In the genomic region with DNA sequence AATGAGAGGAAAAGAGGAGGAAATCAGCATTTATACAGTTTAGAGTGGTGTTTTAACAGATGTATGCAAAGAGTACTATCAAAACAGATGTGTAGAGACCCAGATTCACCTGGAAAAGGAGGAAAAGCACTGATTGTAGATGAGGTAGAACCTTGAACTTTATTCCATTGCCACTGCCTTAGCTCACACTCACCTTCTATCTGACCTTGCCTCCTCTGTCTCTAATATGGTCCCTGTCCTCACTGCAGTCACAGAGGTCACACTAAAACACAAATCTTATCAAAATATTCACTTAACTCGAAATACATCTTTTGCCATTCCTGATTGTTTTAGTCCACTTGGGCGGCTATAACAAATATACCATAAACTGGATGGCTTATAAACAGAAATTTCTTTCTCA, we compare ENCODE assay signal across 17 cellular contexts. TPM values are rescaled to one million over a fixed set of nuclear protein-coding genes. Genes with fewer than 3 reads are reported as not detected.
DNase-seq lines count a peak whose midpoint lies in the region; ATAC-seq, FAIRE-seq and TF ChIP-seq lines count a peak whose summit lies in the region.
"Had no signal": no experiment of that assay in that cellular context is flagged by ENCODE, and none has a peak within 500 bp of the region (broad histone marks: within the 10 kb centered on the region; RNA-seq: fewer than 3 reads in every experiment).

No MANE protein-coding gene starts in this region.

- no peak for ATAC-seq in activated CD8-positive, alpha-beta T cell treated with anti-CD3 and anti-CD28 coated beads for 36 hours
- ATAC-seq in activated CD8-positive, alpha-beta T cell treated with anti-CD3 and anti-CD28 coated beads, Interleukin-2, amount 10 ng/mL, durations not matched to agents 7 days and 5 days = no peak

- peaks cover 7% of the 10 kb centered on the region for H3K9me3 Mint-ChIP-seq in activated CD8-positive, alpha-beta T cell treated with anti-CD3 and anti-CD28 coated beads for 36 hours
- peaks cover 9% of the 10 kb centered on the region for H3K9me3 Mint-ChIP-seq in activated CD8-positive, alpha-beta T cell treated with anti-CD3 and anti-CD28 coated beads, Interleukin-2, amount 10 ng/mL, durations not matched to agents 7 days and 5 days (ENCODE audit: insufficient read depth)
- peaks cover 0 to 2% (median 0%) of the 10 kb centered on the region in 5 donors for H3K9me3 Mint-ChIP-seq in CD8-positive, alpha-beta memory T cell
- peaks cover 8% of the 10 kb centered on the region for H3K9me3 Mint-ChIP-seq in dendritic cell treated with granulocyte-macrophage colony-stimulating factor and Interleukin-4, amounts not matched to agents 40 ng/mL and 50 ng/mL, for 4 days
- H3K9me3 Mint-ChIP-seq in activated T-helper 2 cell treated with anti-CD3 and anti-CD28 coated beads, Interferon-gamma antibody, Interleukin-2, Interleukin-4, amounts not matched to agents 10 μg/mL and 5 μg/mL and 100 μg/mL, durations not matched to agents 14 hours and 24 hours and 36 hours = peaks cover 10% of the 10 kb centered on the region

- no peak for DNase-seq in activated CD8-positive, alpha-beta T cell treated with anti-CD3 and anti-CD28 coated beads for 36 hours
- no peak for DNase-seq in activated CD8-positive, alpha-beta T cell treated with anti-CD3 and anti-CD28 coated beads, Interleukin-2, amount 10 ng/mL, durations not matched to agents 7 days and 5 days
- DNase-seq in CD8-positive, alpha-beta memory T cell = no peak
- DNase-seq in D721Med (ENCODE audit: insufficient read length, low spot score) (no peak), HuH-7.5 (ENCODE audit: low spot score) (no peak)
- no peak for DNase-seq in activated T-helper 2 cell treated with anti-CD3 and anti-CD28 coated beads, Interferon-gamma antibody, Interleukin-2, Interleukin-4, amounts not matched to agents 10 μg/mL and 5 μg/mL and 100 μg/mL, durations not matched to agents 14 hours and 24 hours and 36 hours (ENCODE audit: low spot score)
- DNase-seq: 8988T, DMS79, NCI-H1105, NCI-H2081, NCI-H510A, NCI-H748 treated with DMSO at 0.1 percent for 48 hours, OCI-M1, SIG-M5 had no signal

- no peaks in the 10 kb centered on the region for H3K9me3 ChIP-seq in CD8-positive, alpha-beta memory T cell (ENCODE audit: low read length)
- H3K9me3 ChIP-seq in neutrophil = no peaks in the 10 kb centered on the region

- POLR2A ChIA-PET in activated CD8-positive, alpha-beta T cell treated with anti-CD3 and anti-CD28 coated beads for 36 hours (lab: Charles Lee) = no interaction called here
- POLR2A ChIA-PET in activated CD8-positive, alpha-beta T cell treated with anti-CD3 and anti-CD28 coated beads, Interleukin-2, amount 10 ng/mL, durations not matched to agents 7 days and 5 days (lab: Charles Lee) = no interaction called here
- POLR2A ChIA-PET in CD8-positive, alpha-beta memory T cell (lab: Charles Lee) = no interaction called here

- H3K27ac Mint-ChIP-seq in activated CD8-positive, alpha-beta T cell treated with anti-CD3 and anti-CD28 coated beads for 36 hours = peak overlapping the region; percentile 89
- no peak overlapping the region for H3K27ac Mint-ChIP-seq in activated CD8-positive, alpha-beta T cell treated with anti-CD3 and anti-CD28 coated beads, Interleukin-2, amount 10 ng/mL, durations not matched to agents 7 days and 5 days
- H3K27ac Mint-ChIP-seq in CD8-positive, alpha-beta memory T cell = peak overlapping the region in 6 of 8 donors; percentile 12 to 98 (median 80)
- peak overlapping the region; percentile 24 for H3K27ac Mint-ChIP-seq in dendritic cell treated with granulocyte-macrophage colony-stimulating factor and Interleukin-4, amounts not matched to agents 40 ng/mL and 50 ng/mL, for 4 days
- H3K27ac Mint-ChIP-seq in activated T-helper 2 cell treated with anti-CD3 and anti-CD28 coated beads, Interferon-gamma antibody, Interleukin-2, Interleukin-4, amounts not matched to agents 10 μg/mL and 5 μg/mL and 100 μg/mL, durations not matched to agents 14 hours and 24 hours and 36 hours = no peak overlapping the region

- no peak for FAIRE-seq in D721Med (lab: Jason Lieb, UNC)
- FAIRE-seq: H1 had no signal

- H3K27me3 ChIP-seq in CD8-positive, alpha-beta memory T cell (ENCODE audit: insufficient read depth, low read length, poor library complexity, severe bottlenecking) = no peaks in the 10 kb centered on the region
- no peaks in the 10 kb centered on the region for H3K27me3 ChIP-seq in neutrophil

- CTCF ChIA-PET in activated CD8-positive, alpha-beta T cell treated with anti-CD3 and anti-CD28 coated beads for 36 hours (lab: Charles Lee) = no interaction called here
- CTCF ChIA-PET in activated CD8-positive, alpha-beta T cell treated with anti-CD3 and anti-CD28 coated beads, Interleukin-2, amount 10 ng/mL, durations not matched to agents 7 days and 5 days (lab: Charles Lee) = no interaction called here
- CTCF ChIA-PET in CD8-positive, alpha-beta memory T cell (lab: Charles Lee) = no interaction called here

- intact Hi-C loops in activated CD8-positive, alpha-beta T cell treated with anti-CD3 and anti-CD28 coated beads for 36 hours (cut with micrococcal nuclease) = no loop called here
- intact Hi-C loops in dendritic cell treated with granulocyte-macrophage colony-stimulating factor and Interleukin-4, amounts not matched to agents 40 ng/mL and 50 ng/mL, for 4 days (cut with micrococcal nuclease) = no loop called here
- intact Hi-C loops in activated T-helper 2 cell treated with anti-CD3 and anti-CD28 coated beads, Interferon-gamma antibody, Interleukin-2, Interleukin-4, amounts not matched to agents 10 μg/mL and 5 μg/mL and 100 μg/mL, durations not matched to agents 14 hours and 24 hours and 36 hours (cut with micrococcal nuclease) = no loop called here

- H3K27me3 Mint-ChIP-seq in activated CD8-positive, alpha-beta T cell treated with anti-CD3 and anti-CD28 coated beads for 36 hours = no peaks in the 10 kb centered on the region
- no peaks in the 10 kb centered on the region for H3K27me3 Mint-ChIP-seq in activated CD8-positive, alpha-beta T cell treated with anti-CD3 and anti-CD28 coated beads, Interleukin-2, amount 10 ng/mL, durations not matched to agents 7 days and 5 days (ENCODE audit: low read depth)
- H3K27me3 Mint-ChIP-seq in CD8-positive, alpha-beta memory T cell = no peaks in the 10 kb centered on the region
- H3K27me3 Mint-ChIP-seq in dendritic cell treated with granulocyte-macrophage colony-stimulating factor and Interleukin-4, amounts not matched to agents 40 ng/mL and 50 ng/mL, for 4 days = no peaks in the 10 kb centered on the region
- H3K27me3 Mint-ChIP-seq in activated T-helper 2 cell treated with anti-CD3 and anti-CD28 coated beads, Interferon-gamma antibody, Interleukin-2, Interleukin-4, amounts not matched to agents 10 μg/mL and 5 μg/mL and 100 μg/mL, durations not matched to agents 14 hours and 24 hours and 36 hours (ENCODE audit: low read depth) = no peaks in the 10 kb centered on the region

- H3K36me3 ChIP-seq in CD8-positive, alpha-beta memory T cell (ENCODE audit: insufficient read depth, low read length) = no peaks in the 10 kb centered on the region
- peaks cover under 1% of the 10 kb centered on the region for H3K36me3 ChIP-seq in neutrophil

- H3K4me3 Mint-ChIP-seq in activated CD8-positive, alpha-beta T cell treated with anti-CD3 and anti-CD28 coated beads for 36 hours = no peak overlapping the region
- no peak overlapping the region for H3K4me3 Mint-ChIP-seq in activated CD8-positive, alpha-beta T cell treated with anti-CD3 and anti-CD28 coated beads, Interleukin-2, amount 10 ng/mL, durations not matched to agents 7 days and 5 days
- H3K4me3 Mint-ChIP-seq in CD8-positive, alpha-beta memory T cell = peak overlapping the region in 1 of 7 donors; percentile 19
- H3K4me3 Mint-ChIP-seq in dendritic cell treated with granulocyte-macrophage colony-stimulating factor and Interleukin-4, amounts not matched to agents 40 ng/mL and 50 ng/mL, for 4 days = no peak overlapping the region
- H3K4me3 Mint-ChIP-seq in activated T-helper 2 cell treated with anti-CD3 and anti-CD28 coated beads, Interferon-gamma antibody, Interleukin-2, Interleukin-4, amounts not matched to agents 10 μg/mL and 5 μg/mL and 100 μg/mL, durations not matched to agents 14 hours and 24 hours and 36 hours (ENCODE audit: low read depth) = no peak overlapping the region

- peaks cover 48% of the 10 kb centered on the region for H3K4me1 Mint-ChIP-seq in activated CD8-positive, alpha-beta T cell treated with anti-CD3 and anti-CD28 coated beads for 36 hours (ENCODE audit: low read depth)
- H3K4me1 Mint-ChIP-seq in activated CD8-positive, alpha-beta T cell treated with anti-CD3 and anti-CD28 coated beads, Interleukin-2, amount 10 ng/mL, durations not matched to agents 7 days and 5 days (ENCODE audit: low read depth) = peaks cover 28% of the 10 kb centered on the region
- peaks cover 36 to 65% (median 48%) of the 10 kb centered on the region in 3 donors for H3K4me1 Mint-ChIP-seq in CD8-positive, alpha-beta memory T cell
- peaks cover 20% of the 10 kb centered on the region for H3K4me1 Mint-ChIP-seq in dendritic cell treated with granulocyte-macrophage colony-stimulating factor and Interleukin-4, amounts not matched to agents 40 ng/mL and 50 ng/mL, for 4 days (ENCODE audit: low read depth)
- peaks cover 38% of the 10 kb centered on the region for H3K4me1 Mint-ChIP-seq in activated T-helper 2 cell treated with anti-CD3 and anti-CD28 coated beads, Interferon-gamma antibody, Interleukin-2, Interleukin-4, amounts not matched to agents 10 μg/mL and 5 μg/mL and 100 μg/mL, durations not matched to agents 14 hours and 24 hours and 36 hours (ENCODE audit: low read depth)

- no peak for TF ChIP-seq CTCF in activated CD8-positive, alpha-beta T cell treated with anti-CD3 and anti-CD28 coated beads for 36 hours (IDR thresholded peaks at IDR 0.05)
- TF ChIP-seq CTCF in neutrophil (IDR thresholded peaks at IDR 0.05) (no peak), D721Med (IDR thresholded peaks at IDR 0.05; ENCODE audit: insufficient read depth, missing control alignments) (no peak)

- H3K4me3 ChIP-seq in CD8-positive, alpha-beta memory T cell (ENCODE audit: low read length) = no peak overlapping the region
- H3K4me3 ChIP-seq in neutrophil (ENCODE audit: low read depth in 1 of 2, low read length in 1 of 2) = no peak overlapping the region

- H3K4me1 ChIP-seq in CD8-positive, alpha-beta memory T cell (ENCODE audit: insufficient read depth, low read length) = peaks cover 30% of the 10 kb centered on the region
- H3K4me1 ChIP-seq in neutrophil (ENCODE audit: control insufficient read depth in 1 of 2, insufficient read depth in 1 of 2, low read depth in 1 of 2, low read length in 1 of 2) = peaks cover 24 to 26% of the 10 kb centered on the region in 2 experiments

- no peak overlapping the region for H3K27ac ChIP-seq in CD8-positive, alpha-beta memory T cell (ENCODE audit: low read depth, low read length)
- H3K27ac ChIP-seq in neutrophil = peak overlapping the region; percentile 80

- H3K36me3 Mint-ChIP-seq in activated CD8-positive, alpha-beta T cell treated with anti-CD3 and anti-CD28 coated beads for 36 hours (ENCODE audit: low read depth) = peaks cover 19% of the 10 kb centered on the region
- H3K36me3 Mint-ChIP-seq in activated CD8-positive, alpha-beta T cell treated with anti-CD3 and anti-CD28 coated beads, Interleukin-2, amount 10 ng/mL, durations not matched to agents 7 days and 5 days (ENCODE audit: low read depth) = peaks cover 24% of the 10 kb centered on the region
- peaks cover 5 to 7% (median 6%) of the 10 kb centered on the region in 3 donors for H3K36me3 Mint-ChIP-seq in CD8-positive, alpha-beta memory T cell
- H3K36me3 Mint-ChIP-seq in dendritic cell treated with granulocyte-macrophage colony-stimulating factor and Interleukin-4, amounts not matched to agents 40 ng/mL and 50 ng/mL, for 4 days (ENCODE audit: low read depth) = peaks cover 7% of the 10 kb centered on the region
- peaks cover 27% of the 10 kb centered on the region for H3K36me3 Mint-ChIP-seq in activated T-helper 2 cell treated with anti-CD3 and anti-CD28 coated beads, Interferon-gamma antibody, Interleukin-2, Interleukin-4, amounts not matched to agents 10 μg/mL and 5 μg/mL and 100 μg/mL, durations not matched to agents 14 hours and 24 hours and 36 hours (ENCODE audit: low read depth)

RNA-seq across cellular contexts. Expression of gene GIN1, which starts 7.0 kb away (rescaled TPM):
- 10 to 100 TPM in 1 of 2 experiments, 1 to 10 TPM in 1; 9.8 to 11.7 TPM for total RNA-seq in activated CD8-positive, alpha-beta T cell treated with anti-CD3 and anti-CD28 coated beads for 36 hours
- total RNA-seq in activated CD8-positive, alpha-beta T cell treated with anti-CD3 and anti-CD28 coated beads, Interleukin-2, amount 10 ng/mL, durations not matched to agents 7 days and 5 days = 10 to 100 TPM in 1 of 2 experiments, 1 to 10 TPM in 1; 7.5 to 14.9 TPM
- 1 to 10 TPM; 8.6 to 9.3 TPM for total RNA-seq in CD8-positive, alpha-beta memory T cell
- 10.4 TPM for polyA plus RNA-seq in CD8-positive, alpha-beta memory T cell
- total RNA-seq in activated T-helper 2 cell treated with anti-CD3 and anti-CD28 coated beads, Interferon-gamma antibody, Interleukin-2, Interleukin-4, amounts not matched to agents 10 μg/mL and 5 μg/mL and 100 μg/mL, durations not matched to agents 14 hours and 24 hours and 36 hours = 7.0 and 8.8 TPM in 2 replicates

RNA-seq across cellular contexts. Expression of gene PPIP5K2, which starts 7.2 kb away (rescaled TPM):
- total RNA-seq in activated CD8-positive, alpha-beta T cell treated with anti-CD3 and anti-CD28 coated beads for 36 hours = 10 to 100 TPM; 50.5 to 59.5 TPM
- 10 to 100 TPM; 65.7 to 68.2 TPM for total RNA-seq in activated CD8-positive, alpha-beta T cell treated with anti-CD3 and anti-CD28 coated beads, Interleukin-2, amount 10 ng/mL, durations not matched to agents 7 days and 5 days
- total RNA-seq in CD8-positive, alpha-beta memory T cell = 10 to 100 TPM; 55.7 to 63.6 TPM
- polyA plus RNA-seq in CD8-positive, alpha-beta memory T cell = 22.9 TPM
- 44.1 and 52.5 TPM in 2 replicates for total RNA-seq in activated T-helper 2 cell treated with anti-CD3 and anti-CD28 coated beads, Interferon-gamma antibody, Interleukin-2, Interleukin-4, amounts not matched to agents 10 μg/mL and 5 μg/mL and 100 μg/mL, durations not matched to agents 14 hours and 24 hours and 36 hours

Comparison
In these comparisons a context has a peak if more than half of its experiments do, and no peak if none do; other contexts are left out.
1. H3K27ac Mint-ChIP-seq: peak in activated CD8-positive, alpha-beta T cell treated with anti-CD3 and anti-CD28 coated beads for 36 hours (single experiment), CD8-positive, alpha-beta memory T cell (6 of 8) and dendritic cell treated with granulocyte-macrophage colony-stimulating factor and Interleukin-4, amounts not matched to agents 40 ng/mL and 50 ng/mL, for 4 days (single experiment); none in activated CD8-positive, alpha-beta T cell treated with anti-CD3 and anti-CD28 coated beads, Interleukin-2, amount 10 ng/mL, durations not matched to agents 7 days and 5 days (single experiment) and activated T-helper 2 cell treated with anti-CD3 and anti-CD28 coated beads, Interferon-gamma antibody, Interleukin-2, Interleukin-4, amounts not matched to agents 10 μg/mL and 5 μg/mL and 100 μg/mL, durations not matched to agents 14 hours and 24 hours and 36 hours (single experiment).